In the genomic region with DNA sequence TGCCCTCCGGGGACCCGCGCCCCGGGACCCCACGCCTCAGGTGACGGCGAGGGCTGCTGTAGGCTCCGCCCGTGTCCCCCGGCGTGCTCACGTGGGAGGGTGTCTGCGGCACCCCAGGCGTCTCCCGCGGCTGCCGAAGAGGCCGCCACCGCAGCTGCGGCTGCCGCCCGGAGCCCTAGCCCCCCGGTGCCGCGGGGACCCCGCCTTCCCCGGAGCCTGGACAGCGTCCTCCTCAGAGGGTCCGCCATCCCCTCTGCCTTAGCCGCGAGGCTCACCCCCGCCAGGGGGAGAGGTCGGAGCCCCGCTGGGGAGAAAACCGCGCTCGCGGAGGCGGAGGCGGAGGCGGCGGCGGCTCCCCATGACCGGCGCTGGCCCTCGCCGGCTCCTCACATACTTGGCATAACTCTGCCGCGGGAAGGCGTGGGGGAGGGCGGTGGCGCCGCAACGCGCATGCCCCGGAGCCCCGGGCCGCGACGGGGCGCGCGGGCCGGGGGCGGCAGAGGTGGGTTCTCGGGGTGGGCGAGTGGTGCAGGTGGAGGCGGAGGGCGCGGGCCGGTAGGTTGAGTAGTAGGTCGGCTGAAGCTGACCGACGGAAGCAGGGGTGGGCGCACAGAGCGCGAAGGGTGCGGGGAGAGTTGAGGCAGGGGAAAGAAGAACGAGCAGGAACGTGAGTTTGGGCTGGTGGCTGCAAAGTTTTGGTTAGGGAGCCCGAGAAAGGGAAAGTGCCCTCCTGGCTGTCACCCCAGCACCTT, we compare ENCODE assay signal across 1 cellular context.
TF ChIP-seq lines count a peak whose summit lies in the region.

No MANE protein-coding gene starts in this region.

TF ChIP-seq in neural cell, 6 proteins besides CTCF, POLR2A, EP300 and RAD21 (continued from another document):
- TF ChIP-seq, protein P1, sequence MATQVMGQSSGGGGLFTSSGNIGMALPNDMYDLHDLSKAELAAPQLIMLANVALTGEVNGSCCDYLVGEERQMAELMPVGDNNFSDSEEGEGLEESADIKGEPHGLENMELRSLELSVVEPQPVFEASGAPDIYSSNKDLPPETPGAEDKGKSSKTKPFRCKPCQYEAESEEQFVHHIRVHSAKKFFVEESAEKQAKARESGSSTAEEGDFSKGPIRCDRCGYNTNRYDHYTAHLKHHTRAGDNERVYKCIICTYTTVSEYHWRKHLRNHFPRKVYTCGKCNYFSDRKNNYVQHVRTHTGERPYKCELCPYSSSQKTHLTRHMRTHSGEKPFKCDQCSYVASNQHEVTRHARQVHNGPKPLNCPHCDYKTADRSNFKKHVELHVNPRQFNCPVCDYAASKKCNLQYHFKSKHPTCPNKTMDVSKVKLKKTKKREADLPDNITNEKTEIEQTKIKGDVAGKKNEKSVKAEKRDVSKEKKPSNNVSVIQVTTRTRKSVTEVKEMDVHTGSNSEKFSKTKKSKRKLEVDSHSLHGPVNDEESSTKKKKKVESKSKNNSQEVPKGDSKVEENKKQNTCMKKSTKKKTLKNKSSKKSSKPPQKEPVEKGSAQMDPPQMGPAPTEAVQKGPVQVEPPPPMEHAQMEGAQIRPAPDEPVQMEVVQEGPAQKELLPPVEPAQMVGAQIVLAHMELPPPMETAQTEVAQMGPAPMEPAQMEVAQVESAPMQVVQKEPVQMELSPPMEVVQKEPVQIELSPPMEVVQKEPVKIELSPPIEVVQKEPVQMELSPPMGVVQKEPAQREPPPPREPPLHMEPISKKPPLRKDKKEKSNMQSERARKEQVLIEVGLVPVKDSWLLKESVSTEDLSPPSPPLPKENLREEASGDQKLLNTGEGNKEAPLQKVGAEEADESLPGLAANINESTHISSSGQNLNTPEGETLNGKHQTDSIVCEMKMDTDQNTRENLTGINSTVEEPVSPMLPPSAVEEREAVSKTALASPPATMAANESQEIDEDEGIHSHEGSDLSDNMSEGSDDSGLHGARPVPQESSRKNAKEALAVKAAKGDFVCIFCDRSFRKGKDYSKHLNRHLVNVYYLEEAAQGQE (IDR thresholded peaks at IDR 0.05; ENCODE audit: borderline replicate concordance): no peak
- TF ChIP-seq EZH2 (IDR thresholded peaks at IDR 0.05; ENCODE audit: borderline replicate concordance, insufficient read depth, low read length, poor library complexity, severe bottlenecking): no peak
- TF ChIP-seq SMC3 (conservative IDR thresholded peaks at IDR 0.05; ENCODE audit: poor library complexity): peak; percentile 13
- TF ChIP-seq MXI1 (conservative IDR thresholded peaks at IDR 0.05; ENCODE audit: poor library complexity, severe bottlenecking): peak; percentile 37
